ENCODE assay signal across 9 cellular contexts in genomic region chr7:74183653-74184450, GRCh38. TPM values are rescaled to one million over a fixed set of nuclear protein-coding genes. Genes with fewer than 3 reads are reported as not detected.
DNase-seq lines count a peak whose midpoint lies in the region; ATAC-seq lines count a peak whose summit lies in the region.
"Had no signal": no experiment of that assay in that cellular context is flagged by ENCODE, and none has a peak within 500 bp of the region (broad histone marks: within the 10 kb centered on the region; RNA-seq: fewer than 3 reads in every experiment).

No MANE protein-coding gene starts in this region.

- H3K27ac ChIP-seq in CD8-positive, alpha-beta memory T cell (ENCODE audit: low read depth, low read length) = no peak overlapping the region
- H3K27ac ChIP-seq: lower lobe of right lung had no signal

- peaks cover 12 to 75% (median 14%) of the 10 kb centered on the region in 3 donors for H3K36me3 Mint-ChIP-seq in CD8-positive, alpha-beta memory T cell
- H3K36me3 Mint-ChIP-seq in activated naive CD4-positive, alpha-beta T cell treated with anti-CD3 and anti-CD28 coated beads, Interleukin-2, amount 50 U/mL, for 72 hours = peaks cover 9 to 42% of the 10 kb centered on the region in 2 donors

- H3K4me1 Mint-ChIP-seq in CD8-positive, alpha-beta memory T cell = peaks cover 83 to 97% (median 91%) of the 10 kb centered on the region in 3 donors

- peak; percentile 73 to 91 for ATAC-seq in activated naive CD4-positive, alpha-beta T cell treated with anti-CD3 and anti-CD28 coated beads, Interleukin-2, amount 50 U/mL, for 72 hours
- no peak for ATAC-seq in GM19023 (IDR thresholded peaks at IDR 0.05; ENCODE audit: unreplicated experiment)
- no peak for ATAC-seq in GM21423 (IDR thresholded peaks at IDR 0.05; ENCODE audit: unreplicated experiment)
- ATAC-seq in HG03159 (IDR thresholded peaks at IDR 0.05; ENCODE audit: unreplicated experiment) = no peak

- H3K9me3 Mint-ChIP-seq in CD8-positive, alpha-beta memory T cell = no peaks in the 10 kb centered on the region
- no peaks in the 10 kb centered on the region for H3K9me3 Mint-ChIP-seq in activated naive CD4-positive, alpha-beta T cell treated with anti-CD3 and anti-CD28 coated beads, Interleukin-2, amount 50 U/mL, for 72 hours

- H3K36me3 ChIP-seq in CD8-positive, alpha-beta memory T cell (ENCODE audit: insufficient read depth, low read length) = peaks cover 15% of the 10 kb centered on the region

- no peaks in the 10 kb centered on the region for H3K27me3 Mint-ChIP-seq in CD8-positive, alpha-beta memory T cell

- H3K9me3 ChIP-seq in CD8-positive, alpha-beta memory T cell (ENCODE audit: low read length) = no peaks in the 10 kb centered on the region
- H3K9me3 ChIP-seq: lower lobe of right lung had no signal

- peaks cover 69% of the 10 kb centered on the region for H3K4me1 ChIP-seq in CD8-positive, alpha-beta memory T cell (ENCODE audit: insufficient read depth, low read length)

- H3K27me3 ChIP-seq in CD8-positive, alpha-beta memory T cell (ENCODE audit: insufficient read depth, low read length, poor library complexity, severe bottlenecking) = no peaks in the 10 kb centered on the region

- CTCF ChIA-PET in CD8-positive, alpha-beta memory T cell (lab: Charles Lee) = interaction anchor here (0.9 to 2.7 kb wide), 3 partner anchors 9 to 114 kb away, joined by 3 to 13 read pairs (median 6); partner anchors contain the start of gene EIF4H

- peak in 1 of 5 donors; percentile 54 for DNase-seq in CD8-positive, alpha-beta memory T cell
- DNase-seq in HT-29 (ENCODE audit: low spot score) = peak; percentile 64
- DNase-seq in activated naive CD4-positive, alpha-beta T cell treated with anti-CD3 and anti-CD28 coated beads, Interleukin-2, amount 50 U/mL, for 72 hours (ENCODE audit: low spot score in 2 of 2) = no peak
- peak; percentile 40 to 50 for DNase-seq in lung microvascular endothelial cell (ENCODE audit: low read depth in 2 of 2)
- DNase-seq in cerebellum (ENCODE audit: low spot score) = no peak
- DNase-seq: lower lobe of right lung had no signal

- H3K27ac Mint-ChIP-seq in CD8-positive, alpha-beta memory T cell = peak overlapping the region; percentile 3 to 89 (median 56)
- peak overlapping the region; percentile 0 to 84 for H3K27ac Mint-ChIP-seq in activated naive CD4-positive, alpha-beta T cell treated with anti-CD3 and anti-CD28 coated beads, Interleukin-2, amount 50 U/mL, for 72 hours

- POLR2A ChIA-PET in CD8-positive, alpha-beta memory T cell (lab: Charles Lee) = interaction anchor here (0.8 kb wide), 1 partner anchor 10 kb away, joined by 3 read pairs; the partner anchor contains the start of gene EIF4H

- no peak overlapping the region for H3K4me3 ChIP-seq in CD8-positive, alpha-beta memory T cell (ENCODE audit: low read length)
- H3K4me3 ChIP-seq: lower lobe of right lung had no signal

- H3K4me3 Mint-ChIP-seq in CD8-positive, alpha-beta memory T cell = peak overlapping the region; percentile 0 to 76 (median 54)

RNA-seq across cellular contexts. Expression of gene EIF4H, which starts 9.7 kb away (rescaled TPM):
- total RNA-seq in CD8-positive, alpha-beta memory T cell = 100 to 1,000 TPM; 346 to 349 TPM
- polyA plus RNA-seq in CD8-positive, alpha-beta memory T cell = 207 TPM
- total RNA-seq in HT-29 (2014; rRNA removed; shearing (Covaris generic)) = 295 and 297 TPM in 2 replicates
- 100 to 1,000 TPM; 255 to 470 TPM for total RNA-seq in activated naive CD4-positive, alpha-beta T cell treated with anti-CD3 and anti-CD28 coated beads, Interleukin-2, amount 50 U/mL, for 72 hours
- total RNA-seq in lung microvascular endothelial cell (267 and 400 TPM in 2 replicates), cerebellum (141 TPM)

RNA-seq across cellular contexts. Expression of gene LAT2, which starts 26.0 kb away (rescaled TPM):
- total RNA-seq in CD8-positive, alpha-beta memory T cell = 1 to 10 TPM; 1.9 to 2.8 TPM
- polyA plus RNA-seq in CD8-positive, alpha-beta memory T cell = 6.5 TPM
- total RNA-seq in HT-29 (2014; rRNA removed; shearing (Covaris generic)) = 7.4 and 16.5 TPM in 2 replicates
- total RNA-seq in activated naive CD4-positive, alpha-beta T cell treated with anti-CD3 and anti-CD28 coated beads, Interleukin-2, amount 50 U/mL, for 72 hours = 1 to 10 TPM; 7.7 to 9.6 TPM
- 1.3 and 3.0 TPM in 2 replicates for total RNA-seq in lung microvascular endothelial cell
- 2.5 TPM for total RNA-seq in cerebellum

Comparison
In these comparisons a context has a peak if more than half of its experiments do, and no peak if none do; other contexts are left out.
1. DNase-seq: peak in HT-29 (single experiment) and lung microvascular endothelial cell (2 of 2); none in activated naive CD4-positive, alpha-beta T cell treated with anti-CD3 and anti-CD28 coated beads, Interleukin-2, amount 50 U/mL, for 72 hours (0 of 2) and cerebellum (single experiment).
2. ATAC-seq: peak in activated naive CD4-positive, alpha-beta T cell treated with anti-CD3 and anti-CD28 coated beads, Interleukin-2, amount 50 U/mL, for 72 hours (2 of 2); none in GM19023 (single experiment), GM21423 (single experiment) and HG03159 (single experiment).